15 cellular contexts compared by ENCODE assay signal in the genomic region with DNA sequence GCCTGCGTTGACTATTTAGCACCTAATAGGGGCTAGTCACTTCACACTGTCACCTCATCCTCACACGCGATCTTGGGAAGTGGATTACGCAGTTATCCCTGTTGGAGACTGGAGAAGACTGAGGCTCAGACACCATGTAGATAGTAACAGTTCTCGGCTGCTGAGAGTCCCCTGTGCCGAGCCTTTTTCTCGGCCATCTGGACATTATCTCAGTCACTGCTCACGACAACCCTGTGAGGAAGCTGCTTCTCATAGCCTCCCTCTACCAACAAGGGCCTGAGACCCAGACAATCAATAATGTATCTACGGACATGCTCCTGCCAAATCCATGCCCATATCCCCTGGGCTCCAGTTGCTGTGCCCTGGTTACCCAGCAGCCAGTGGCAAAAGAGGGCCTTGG. TPM values are rescaled to one million over a fixed set of nuclear protein-coding genes. Genes with fewer than 3 reads are reported as not detected.
A peak's percentile ranks its signal among the peaks of the same experiment; 100 is the strongest.
DNase-seq lines count a peak whose midpoint lies in the region; ATAC-seq and TF ChIP-seq lines count a peak whose summit lies in the region.
"Had no signal": no experiment of that assay in that cellular context is flagged by ENCODE, and none has a peak within 500 bp of the region (broad histone marks: within the 10 kb centered on the region; RNA-seq: fewer than 3 reads in every experiment).

No MANE protein-coding gene starts in this region.

- H3K4me3 ChIP-seq in mesendoderm (ENCODE audit: low read length) (no peak overlapping the region), MM.1S (ENCODE audit: low read length) (no peak overlapping the region)
- H3K4me3 ChIP-seq: GM23338 had no signal

- H3K4ac ChIP-seq in mesendoderm (ENCODE audit: low read depth, low read length), result no peak overlapping the region

- ATAC-seq in Right ventricle myocardium inferior (no peak), Right ventricle myocardium superior (ENCODE audit: poor library complexity) (no peak), left lobe of liver (no peak)
- ATAC-seq: GM23338 had no signal

- H2AFZ ChIP-seq in MM.1S (ENCODE audit: low read length), result no peak overlapping the region
- H2AFZ ChIP-seq: GM23338 had no signal

- no peaks in the 10 kb centered on the region for H3F3A ChIP-seq in MM.1S (ENCODE audit: insufficient read depth, low read length)

- H2BK15ac ChIP-seq in mesendoderm (replicated peaks; ENCODE audit: low read depth), result no peak overlapping the region

- no peak overlapping the region for H2AK5ac ChIP-seq in mesendoderm (ENCODE audit: low read length)

- TF ChIP-seq CTCF in MM.1S (IDR thresholded peaks at IDR 0.05; ENCODE audit: low read length), result no peak

- H3K36me3 ChIP-seq in mesendoderm (ENCODE audit: control insufficient read depth, insufficient read depth, low read length) (no peaks in the 10 kb centered on the region), MM.1S (replicated peaks; ENCODE audit: insufficient read depth, low read length) (no peaks in the 10 kb centered on the region)

- H2BK5ac ChIP-seq in mesendoderm (ENCODE audit: low read length), result no peak overlapping the region

- peak overlapping the region; percentile 15 for H3K56ac ChIP-seq in mesendoderm (ENCODE audit: low read length)

- H3K4me1 ChIP-seq in mesendoderm (ENCODE audit: control insufficient read depth, low read depth, low read length), result peaks cover 3% of the 10 kb centered on the region
- no peaks in the 10 kb centered on the region for H3K4me1 ChIP-seq in MM.1S (ENCODE audit: low read length)

- H4K5ac ChIP-seq in mesendoderm (ENCODE audit: low read length), result no peak overlapping the region

- H3K9me3 ChIP-seq in MM.1S (replicated peaks; ENCODE audit: insufficient read depth, low read length), result no peaks in the 10 kb centered on the region
- H3K9me3 ChIP-seq: Caco-2 had no signal

- WGBS in mesendoderm (ENCODE audit: extremely low coverage, insufficient coverage, low lambda C conversion rate), result no CpG with 5 or more reads among the region's 9 CpGs

- H3K79me2 ChIP-seq in mesendoderm (ENCODE audit: control insufficient read depth, insufficient read depth, low read length), result no peaks in the 10 kb centered on the region
- H3K79me2 ChIP-seq in MM.1S (ENCODE audit: low read length), result no peaks in the 10 kb centered on the region

- no peak overlapping the region for H3K4me2 ChIP-seq in mesendoderm (ENCODE audit: low read length)
- no peak overlapping the region for H3K4me2 ChIP-seq in MM.1S (ENCODE audit: low read depth, low read length)
- H3K4me2 ChIP-seq: GM23338 had no signal

- no peaks in the 10 kb centered on the region for H3K9me2 ChIP-seq in MM.1S (replicated peaks; ENCODE audit: insufficient read depth, low read length)

- H3K9ac ChIP-seq in mesendoderm (ENCODE audit: low read length) (no peak overlapping the region), MM.1S (ENCODE audit: low read length) (no peak overlapping the region)

- no peaks in the 10 kb centered on the region for H4K20me1 ChIP-seq in MM.1S (ENCODE audit: insufficient read depth, low read length)

- DNase-seq in Right ventricle myocardium inferior (ENCODE audit: missing footprints) (peak; percentile 5), Right ventricle myocardium superior (no peak), SK-N-DZ (ENCODE audit: low spot score) (peak; percentile 73), mesendoderm (peak; percentile 71), MM.1S (no peak), left lobe of liver (ENCODE audit: low spot score) (no peak), NK-92 (lab: John Stamatoyannopoulos, UW; ENCODE audit: unreplicated experiment) (no peak)
- DNase-seq: Caco-2; CD4-positive, alpha-beta T cell; GDM1; HCEC 1CT had no signal

- H2BK120ac ChIP-seq in mesendoderm (ENCODE audit: low read depth, low read length), result no peak overlapping the region

- H3K27ac ChIP-seq in mesendoderm (ENCODE audit: low read depth, low read length), result no peak overlapping the region
- H3K27ac ChIP-seq in MM.1S (ENCODE audit: low read length), result no peak overlapping the region
- H3K27ac ChIP-seq: C4-2B had no signal

- H3K18ac ChIP-seq in mesendoderm (ENCODE audit: low read length), result no peak overlapping the region

- H3K79me1 ChIP-seq in mesendoderm (ENCODE audit: low read length), result no peaks in the 10 kb centered on the region

- no peak overlapping the region for H4K8ac ChIP-seq in mesendoderm (ENCODE audit: low read depth, low read length)

- H3K27me3 ChIP-seq in mesendoderm (ENCODE audit: insufficient read depth, low read length, poor library complexity) (no peaks in the 10 kb centered on the region), MM.1S (replicated peaks; ENCODE audit: insufficient read depth, low read length) (peaks cover 7% of the 10 kb centered on the region; the same call in 1 of the 2 replicates)

- no peak overlapping the region for H3K23ac ChIP-seq in mesendoderm (ENCODE audit: low read length)

- intact Hi-C loops in Right ventricle myocardium inferior (cut with DNase I) (no loop called here), Right ventricle myocardium superior (cut with DNase I) (no loop called here)

RNA-seq across cellular contexts. Expression of a gene that starts 25.9 kb away (rescaled TPM):
- total RNA-seq in Right ventricle myocardium inferior, result 0.89 TPM
- total RNA-seq in Right ventricle myocardium superior, result 0.24 TPM
- 7.8 and 11.0 TPM in 2 replicates for polyA plus RNA-seq in SK-N-DZ (2014; cell fraction: cytosol; rRNA removed)
- 18.2 and 30.1 TPM in 2 replicates for polyA plus RNA-seq in SK-N-DZ (2014; cell fraction: nucleus; rRNA removed)
- 0.70 TPM for polyA plus RNA-seq in mesendoderm (2013, experiment 1 of 2)
- polyA plus RNA-seq in mesendoderm (2013, experiment 2 of 2), result 0.66 TPM
- total RNA-seq in left lobe of liver, result 2.9 TPM
- total RNA-seq: A172; Caco-2; CD4-positive, alpha-beta T cell had no signal
- polyA plus RNA-seq: BJ had no signal

Comparison
In these comparisons a context has a peak if more than half of its experiments do, and no peak if none do; other contexts are left out.
1. DNase-seq: peak in Right ventricle myocardium inferior (single experiment), SK-N-DZ (single experiment) and mesendoderm (single experiment); none in Right ventricle myocardium superior (single experiment), MM.1S (single experiment), left lobe of liver (single experiment) and NK-92 (single experiment).